In genomic region chr2:216922170-216922780, GRCh38 we compare ENCODE assay signal across 18 cellular contexts.
DNase-seq lines count a peak whose midpoint lies in the region; ATAC-seq and TF ChIP-seq lines count a peak whose summit lies in the region.
"Had no signal": no experiment of that assay in that cellular context is flagged by ENCODE, and none has a peak within 500 bp of the region (broad histone marks: within the 10 kb centered on the region; RNA-seq: fewer than 3 reads in every experiment).

No MANE protein-coding gene starts in this region.

- H3K9me3 ChIP-seq in endodermal cell (ENCODE audit: control insufficient read depth, low read length) = no peaks in the 10 kb centered on the region
- H3K9me3 ChIP-seq: gastroesophageal sphincter had no signal

- DNase-seq in endodermal cell = peak; percentile 20
- no peak for DNase-seq in NCI-H1436 treated with DMSO at 0.1 percent for 48 hours (lab: John Stamatoyannopoulos, UW)
- DNase-seq in putamen (ENCODE audit: low spot score) = no peak
- no peak for DNase-seq in midbrain (lab: John Stamatoyannopoulos, UW)
- DNase-seq: activated CD4-positive, alpha-beta T cell treated with anti-CD3 and anti-CD28 coated beads for 36 hours; activated T-cell treated with anti-CD3 and anti-CD28 coated beads for 4 hours; NCI-H1092 treated with DMSO at 0.1 percent for 48 hours; NCI-H524; T-helper 2 cell had no signal

- no peak overlapping the region for H3K9ac ChIP-seq in endodermal cell (ENCODE audit: extremely low read depth, low read length, poor library complexity, severe bottlenecking)

- H3K4me3 Mint-ChIP-seq in endodermal cell = no peak overlapping the region
- H3K4me3 Mint-ChIP-seq: activated CD4-positive, alpha-beta T cell treated with anti-CD3 and anti-CD28 coated beads for 36 hours; activated naive CD4-positive, alpha-beta T cell treated with anti-CD3 and anti-CD28 coated beads, Interleukin-2, amount 50 U/mL, for 24 hours; IgD-negative memory B cell; neural crest cell; stimulated activated memory B cell treated with anti-CD40 and anti-IgM and Interleukin-4, amounts not matched to agents 10 μg/mL and 1 μg/mL and 100 μg/mL, for 72 hours had no signal

- H3K27ac ChIP-seq in endodermal cell (ENCODE audit: low read depth, low read length) = no peak overlapping the region
- H3K27ac ChIP-seq: gastroesophageal sphincter had no signal

- 78 to 87% methylated on average over 3 to 5 of the region's 6 CpGs for WGBS in endodermal cell (ENCODE audit: insufficient coverage in 1 of 2, insufficient read length in 1 of 2), 2 experiments

- H3K4me1 ChIP-seq in endodermal cell (ENCODE audit: control insufficient read depth, insufficient read depth, low read length) = no peaks in the 10 kb centered on the region

- H3K4me3 ChIP-seq in endodermal cell (ENCODE audit: low read length) = no peak overlapping the region
- H3K4me3 ChIP-seq: gastroesophageal sphincter, lung had no signal

- ATAC-seq in GM19043 (IDR thresholded peaks at IDR 0.05; ENCODE audit: low read depth, unreplicated experiment) (peak; percentile 80), GM21723 (IDR thresholded peaks at IDR 0.05; ENCODE audit: unreplicated experiment) (peak; percentile 81), HG03354 (IDR thresholded peaks at IDR 0.05; ENCODE audit: poor library complexity, severe bottlenecking, unreplicated experiment) (peak; percentile 87)
- ATAC-seq: activated CD4-positive, alpha-beta T cell treated with anti-CD3 and anti-CD28 coated beads for 36 hours; gastroesophageal sphincter; stimulated activated memory B cell treated with anti-CD40 and anti-IgM and Interleukin-4, amounts not matched to agents 10 μg/mL and 1 μg/mL and 100 μg/mL, for 72 hours had no signal

- no peaks in the 10 kb centered on the region for H3K9me3 Mint-ChIP-seq in endodermal cell
- H3K9me3 Mint-ChIP-seq: activated naive CD4-positive, alpha-beta T cell treated with anti-CD3 and anti-CD28 coated beads, Interleukin-2, amount 50 U/mL, for 24 hours; IgD-negative memory B cell; neural crest cell; stimulated activated memory B cell treated with anti-CD40 and anti-IgM and Interleukin-4, amounts not matched to agents 10 μg/mL and 1 μg/mL and 100 μg/mL, for 72 hours had no signal

- H3K27ac Mint-ChIP-seq in endodermal cell = no peak overlapping the region
- H3K27ac Mint-ChIP-seq: activated CD4-positive, alpha-beta T cell treated with anti-CD3 and anti-CD28 coated beads for 36 hours; activated naive CD4-positive, alpha-beta T cell treated with anti-CD3 and anti-CD28 coated beads, Interleukin-2, amount 50 U/mL, for 24 hours; IgD-negative memory B cell; stimulated activated memory B cell treated with anti-CD40 and anti-IgM and Interleukin-4, amounts not matched to agents 10 μg/mL and 1 μg/mL and 100 μg/mL, for 72 hours had no signal

- H3K36me3 ChIP-seq in endodermal cell (ENCODE audit: control insufficient read depth, insufficient read depth, low read length) = no peaks in the 10 kb centered on the region
- H3K36me3 ChIP-seq: gastroesophageal sphincter had no signal

- no peaks in the 10 kb centered on the region for H3K27me3 ChIP-seq in endodermal cell (ENCODE audit: control insufficient read depth, insufficient read depth, low read length, poor library complexity, severe bottlenecking)
- H3K27me3 ChIP-seq: gastroesophageal sphincter had no signal

- H3K27me3 Mint-ChIP-seq in endodermal cell (ENCODE audit: insufficient read depth) = peaks cover 35% of the 10 kb centered on the region
- H3K27me3 Mint-ChIP-seq: activated CD4-positive, alpha-beta T cell treated with anti-CD3 and anti-CD28 coated beads for 36 hours; activated naive CD4-positive, alpha-beta T cell treated with anti-CD3 and anti-CD28 coated beads, Interleukin-2, amount 50 U/mL, for 24 hours had no signal

- no peak for TF ChIP-seq CTCF in endodermal cell (conservative IDR thresholded peaks at IDR 0.05)

- no peaks in the 10 kb centered on the region for H3K4me1 Mint-ChIP-seq in endodermal cell
- H3K4me1 Mint-ChIP-seq: activated CD4-positive, alpha-beta T cell treated with anti-CD3 and anti-CD28 coated beads for 36 hours; activated naive CD4-positive, alpha-beta T cell treated with anti-CD3 and anti-CD28 coated beads, Interleukin-2, amount 50 U/mL, for 24 hours; stimulated activated memory B cell treated with anti-CD40 and anti-IgM and Interleukin-4, amounts not matched to agents 10 μg/mL and 1 μg/mL and 100 μg/mL, for 72 hours had no signal

- H3K36me3 Mint-ChIP-seq in endodermal cell (ENCODE audit: low read depth) = no peaks in the 10 kb centered on the region
- H3K36me3 Mint-ChIP-seq: activated naive CD4-positive, alpha-beta T cell treated with anti-CD3 and anti-CD28 coated beads, Interleukin-2, amount 50 U/mL, for 24 hours; IgD-negative memory B cell; stimulated activated memory B cell treated with anti-CD40 and anti-IgM and Interleukin-4, amounts not matched to agents 10 μg/mL and 1 μg/mL and 100 μg/mL, for 72 hours had no signal
